27 cellular contexts compared by ENCODE assay signal in genomic region chr7:158411232-158411950, GRCh38.
"Had no signal": no experiment of that assay in that cellular context is flagged by ENCODE, and none has a peak within 500 bp of the region (broad histone marks: within the 10 kb centered on the region; RNA-seq: fewer than 3 reads in every experiment).

No MANE protein-coding gene starts in this region.

- DNase-seq: activated CD4-positive, alpha-beta T cell treated with anti-CD3 and anti-CD28 coated beads for 1 hour; activated CD4-positive, alpha-beta T cell treated with anti-CD3 and anti-CD28 coated beads, Interleukin-2, amount 50 U/mL, for 1 hour; activated CD8-positive, alpha-beta T cell treated with anti-CD3 and anti-CD28 coated beads for 36 hours; activated naive CD4-positive, alpha-beta T cell; activated T-cell treated with anti-CD3 and anti-CD28 coated beads, Interleukin-2, amount 50 U/mL, for 4 hours; adrenal gland; brain microvascular endothelial cell; caudate nucleus; foreskin keratinocyte; heart right ventricle; kidney glomerular epithelial cell; mesendoderm; mucosa of descending colon; SK-N-SH; stimulated activated CD4-positive, alpha-beta T cell treated with anti-CD3 and anti-CD28 coated beads, Interleukin-4, amount 100 ng/mL, for 1 hour; substantia nigra; SW 1271; T1000; thyroid gland; upper lobe of left lung had no signal

- H3K9ac ChIP-seq: SK-N-SH had no signal

- H3K4me2 ChIP-seq: SK-N-SH had no signal

- H3K4me3 ChIP-seq: adrenal gland, heart right ventricle, left lung, lung, mucosa of descending colon, ovary, right atrium auricular region, thyroid gland, upper lobe of left lung had no signal

- H3K27ac ChIP-seq: adrenal gland, brain microvascular endothelial cell, foreskin keratinocyte, heart right ventricle, left lung, ovary, right atrium auricular region, thyroid gland, upper lobe of left lung had no signal

- H3K36me3 ChIP-seq: adrenal gland, brain microvascular endothelial cell, heart right ventricle, left lung, ovary, right atrium auricular region, thyroid gland, upper lobe of left lung had no signal

- H3K4me1 ChIP-seq: adrenal gland, foreskin keratinocyte, heart right ventricle, left lung, right atrium auricular region, thyroid gland, upper lobe of left lung had no signal

- H3K9me3 ChIP-seq: adrenal gland, heart right ventricle, left lung, mucosa of descending colon, ovary, right atrium auricular region, SK-N-SH, thyroid gland, upper lobe of left lung had no signal

- H3K27me3 ChIP-seq: brain microvascular endothelial cell, foreskin keratinocyte, left lung, ovary, right atrium auricular region, thyroid gland, upper lobe of left lung had no signal

- FAIRE-seq: astrocyte had no signal

- ATAC-seq: activated CD8-positive, alpha-beta T cell treated with anti-CD3 and anti-CD28 coated beads for 36 hours; activated naive CD4-positive, alpha-beta T cell treated with anti-CD3 and anti-CD28 coated beads, Interleukin-2, amount 50 U/mL, for 72 hours; activated T-cell treated with anti-CD3 and anti-CD28 coated beads, Interleukin-2, amount 50 U/mL, for 4 hours; activated T-helper 17 cell treated with anti-CD3 and anti-CD28 coated beads, Interleukin-2, amount 50 U/mL, for 72 hours; foreskin keratinocyte; left lung; mucosa of descending colon had no signal
